ENCODE assay signal across 31 cellular contexts in genomic region chr12:25099010-25099409, GRCh38.
"Had no signal": no experiment of that assay in that cellular context is flagged by ENCODE, and none has a peak within 500 bp of the region (broad histone marks: within the 10 kb centered on the region; RNA-seq: fewer than 3 reads in every experiment).

No MANE protein-coding gene starts in this region.

- H3K27ac Mint-ChIP-seq: activated CD4-positive, alpha-beta memory T cell treated with anti-CD3 and anti-CD28 coated beads, Interleukin-2, amount 10 ng/mL, durations not matched to agents 7 days and 5 days; activated CD4-positive, alpha-beta T cell treated with anti-CD3 and anti-CD28 coated beads, Interleukin-2, amount 10 ng/mL, durations not matched to agents 7 days and 5 days; activated naive CD8-positive, alpha-beta T cell; activated T-cell treated with anti-CD3 and anti-CD28 coated beads, Interleukin-2, amount 50 U/mL, for 24 hours; activated T-cell treated with anti-CD3 and anti-CD28 coated beads, Interleukin-2, amount 50 U/mL, for 72 hours; dendritic cell treated with granulocyte-macrophage colony-stimulating factor and Interleukin-4, amounts not matched to agents 40 ng/mL and 50 ng/mL, for 4 days; endodermal cell; WTC11 had no signal

- H3K4me3 ChIP-seq: coronary artery, dorsolateral prefrontal cortex had no signal

- H3K4me3 Mint-ChIP-seq: activated CD4-positive, alpha-beta memory T cell treated with anti-CD3 and anti-CD28 coated beads, Interleukin-2, amount 10 ng/mL, durations not matched to agents 7 days and 5 days; activated CD4-positive, alpha-beta T cell treated with anti-CD3 and anti-CD28 coated beads, Interleukin-2, amount 10 ng/mL, durations not matched to agents 7 days and 5 days; activated naive CD8-positive, alpha-beta T cell; activated T-cell treated with anti-CD3 and anti-CD28 coated beads, Interleukin-2, amount 50 U/mL, for 24 hours; activated T-cell treated with anti-CD3 and anti-CD28 coated beads, Interleukin-2, amount 50 U/mL, for 72 hours; central memory CD8-positive, alpha-beta T cell; dendritic cell treated with granulocyte-macrophage colony-stimulating factor and Interleukin-4, amounts not matched to agents 40 ng/mL and 50 ng/mL, for 4 days; endodermal cell; WTC11 had no signal

- FAIRE-seq: astrocyte, frontal cortex, TTC549 had no signal

- DNase-seq: activated CD4-positive, alpha-beta memory T cell treated with anti-CD3 and anti-CD28 coated beads, Interleukin-2, amount 10 ng/mL, durations not matched to agents 7 days and 5 days; activated CD4-positive, alpha-beta T cell treated with anti-CD3 and anti-CD28 coated beads for 1 hour; activated CD4-positive, alpha-beta T cell treated with anti-CD3 and anti-CD28 coated beads for 4 hours; activated CD4-positive, alpha-beta T cell treated with anti-CD3 and anti-CD28 coated beads, Interleukin-2, amount 10 ng/mL, durations not matched to agents 7 days and 5 days; activated CD4-positive, alpha-beta T cell treated with anti-CD3 and anti-CD28 coated beads, Interleukin-2, amount 50 U/mL, for 4 hours; activated CD8-positive, alpha-beta memory T cell treated with anti-CD3 and anti-CD28 coated beads, Interleukin-2, amount 50 U/mL, for 48 hours; activated gamma-delta T cell; activated naive CD4-positive, alpha-beta T cell; activated naive CD4-positive, alpha-beta T cell treated with anti-CD3 and anti-CD28 coated beads, Interleukin-2, amount 50 U/mL, for 16 hours; activated T-cell treated with anti-CD3 and anti-CD28 coated beads for 4 hours; activated T-cell treated with anti-CD3 and anti-CD28 coated beads, Interleukin-2, amount 50 U/mL, for 24 hours; activated T-cell treated with anti-CD3 and anti-CD28 coated beads, Interleukin-2, amount 50 U/mL, for 72 hours; amniotic stem cell; anterior cingulate cortex; brain microvascular endothelial cell; dorsolateral prefrontal cortex; effector memory CD4-positive, alpha-beta T cell; endodermal cell; foreskin fibroblast; head of caudate nucleus; T-helper 2 cell had no signal

- H3K9me3 Mint-ChIP-seq: activated CD4-positive, alpha-beta memory T cell treated with anti-CD3 and anti-CD28 coated beads, Interleukin-2, amount 10 ng/mL, durations not matched to agents 7 days and 5 days; activated T-cell treated with anti-CD3 and anti-CD28 coated beads, Interleukin-2, amount 50 U/mL, for 24 hours; central memory CD8-positive, alpha-beta T cell; dendritic cell treated with granulocyte-macrophage colony-stimulating factor and Interleukin-4, amounts not matched to agents 40 ng/mL and 50 ng/mL, for 4 days had no signal

- H3K27me3 Mint-ChIP-seq: activated CD4-positive, alpha-beta memory T cell treated with anti-CD3 and anti-CD28 coated beads, Interleukin-2, amount 10 ng/mL, durations not matched to agents 7 days and 5 days; activated CD4-positive, alpha-beta T cell treated with anti-CD3 and anti-CD28 coated beads, Interleukin-2, amount 10 ng/mL, durations not matched to agents 7 days and 5 days; activated naive CD8-positive, alpha-beta T cell; activated T-cell treated with anti-CD3 and anti-CD28 coated beads, Interleukin-2, amount 50 U/mL, for 24 hours; central memory CD8-positive, alpha-beta T cell; dendritic cell treated with granulocyte-macrophage colony-stimulating factor and Interleukin-4, amounts not matched to agents 40 ng/mL and 50 ng/mL, for 4 days had no signal

- H3K4me1 Mint-ChIP-seq: endodermal cell, WTC11 had no signal

- H3K36me3 ChIP-seq: brain microvascular endothelial cell had no signal

- H3K27me3 ChIP-seq: brain microvascular endothelial cell, dorsolateral prefrontal cortex had no signal

- ATAC-seq: activated T-cell treated with anti-CD3 and anti-CD28 coated beads, Interleukin-2, amount 50 U/mL, for 72 hours; esophagus mucosa had no signal

- H3K27ac ChIP-seq: brain microvascular endothelial cell, coronary artery, dorsolateral prefrontal cortex, VCaP had no signal
